15 cellular contexts compared by ENCODE assay signal in the genomic region with DNA sequence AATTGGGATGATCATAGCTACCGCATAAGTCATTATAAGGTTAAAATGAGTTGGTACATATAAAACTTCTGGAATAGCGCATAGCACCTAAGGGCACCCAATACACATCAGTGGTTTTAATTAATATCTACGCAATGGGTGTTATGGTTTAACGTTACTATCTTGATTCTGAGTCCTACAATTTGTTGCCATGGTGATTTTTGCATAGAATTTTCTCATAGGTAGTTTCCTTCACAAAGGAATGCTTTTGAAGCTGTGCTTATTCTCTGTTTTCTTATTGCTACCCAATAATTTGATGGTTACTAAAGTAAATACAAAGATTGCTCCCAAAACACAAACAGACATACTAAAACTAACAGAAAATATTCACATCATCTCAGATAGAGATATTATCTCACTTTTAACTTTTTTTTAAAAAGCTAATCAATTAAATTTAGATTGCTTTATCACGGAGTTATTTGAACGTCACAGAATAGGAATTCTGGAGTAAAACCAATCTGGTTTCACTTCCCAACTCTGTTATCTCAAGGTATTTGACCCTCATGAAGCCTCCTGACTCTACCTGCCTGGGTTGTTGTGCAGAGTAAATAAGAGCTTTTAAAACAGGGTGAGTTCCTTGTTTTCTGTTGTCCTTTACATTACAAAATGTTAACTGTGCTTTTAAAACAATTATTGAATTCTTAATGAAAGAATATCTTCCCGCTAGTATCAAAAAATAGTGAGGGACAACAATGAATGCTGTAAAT.
DNase-seq lines count a peak whose midpoint lies in the region; ATAC-seq and TF ChIP-seq lines count a peak whose summit lies in the region.
"Had no signal": no experiment of that assay in that cellular context is flagged by ENCODE, and none has a peak within 500 bp of the region (broad histone marks: within the 10 kb centered on the region; RNA-seq: fewer than 3 reads in every experiment).

No MANE protein-coding gene starts in this region.

- peak overlapping the region in 2 of 3 donors; percentile 22 to 27 for H3K27ac ChIP-seq in right lobe of liver
- H3K27ac ChIP-seq: BLaER1 treated with 17β-estradiol and CSF1 and Interleukin-3, amounts not matched to agents 10 nM and 100 nM; GM23248 had no signal

- H3K4me3 ChIP-seq in right lobe of liver = peak overlapping the region in 1 of 3 donors; percentile 5
- H3K4me3 ChIP-seq: BLaER1 treated with 17β-estradiol and CSF1 and Interleukin-3, amounts not matched to agents 10 nM and 100 nM; GM23248 had no signal

- TF ChIP-seq CTCF in right lobe of liver (IDR thresholded peaks at IDR 0.05) = no peak
- no peak for TF ChIP-seq CTCF in progenitor cell of endocrine pancreas (IDR thresholded peaks at IDR 0.05; ENCODE audit: unreplicated experiment)
- TF ChIP-seq CTCF in GM10266 (IDR thresholded peaks at IDR 0.05; ENCODE audit: control insufficient read depth, insufficient read depth, low read depth, missing control alignments) = no peak

- H3K36me3 ChIP-seq in right lobe of liver = no peaks in the 10 kb centered on the region
- H3K36me3 ChIP-seq: BLaER1 treated with 17β-estradiol and CSF1 and Interleukin-3, amounts not matched to agents 10 nM and 100 nM had no signal

- peak overlapping the region; percentile 92 for H3K27ac Mint-ChIP-seq in progenitor cell of endocrine pancreas
- H3K27ac Mint-ChIP-seq: CD4-positive, CD25-positive, alpha-beta regulatory T cell had no signal

- H3K27me3 ChIP-seq in right lobe of liver = no peaks in the 10 kb centered on the region
- H3K27me3 ChIP-seq: BLaER1 treated with 17β-estradiol and CSF1 and Interleukin-3, amounts not matched to agents 10 nM and 100 nM had no signal

- no peaks in the 10 kb centered on the region for H3K27me3 Mint-ChIP-seq in progenitor cell of endocrine pancreas
- H3K27me3 Mint-ChIP-seq: CD4-positive, CD25-positive, alpha-beta regulatory T cell had no signal

- peaks cover 0 to 25% (median 9%) of the 10 kb centered on the region in 4 donors for H3K4me1 ChIP-seq in right lobe of liver
- H3K4me1 ChIP-seq: BLaER1 treated with 17β-estradiol and CSF1 and Interleukin-3, amounts not matched to agents 10 nM and 100 nM had no signal

- no peaks in the 10 kb centered on the region for H3K9me3 ChIP-seq in right lobe of liver
- H3K9me3 ChIP-seq: BLaER1 treated with 17β-estradiol and CSF1 and Interleukin-3, amounts not matched to agents 10 nM and 100 nM had no signal

- H3K36me3 Mint-ChIP-seq in progenitor cell of endocrine pancreas (ENCODE audit: insufficient read depth) = no peaks in the 10 kb centered on the region
- H3K36me3 Mint-ChIP-seq: CD4-positive, CD25-positive, alpha-beta regulatory T cell had no signal

- peak; percentile 2 to 26 for DNase-seq in NCI-H526 (lab: John Stamatoyannopoulos, UW)
- DNase-seq in NCI-H526 treated with DMSO at 0.1 percent for 48 hours (lab: John Stamatoyannopoulos, UW) = no peak
- peak; percentile 39 for DNase-seq in NCI-H69 (lab: John Stamatoyannopoulos, UW)
- no peak for DNase-seq in right lobe of liver
- no peak for DNase-seq in progenitor cell of endocrine pancreas (ENCODE audit: low spot score, unreplicated experiment)
- DNase-seq in GM10266 (ENCODE audit: extremely low spot score) = no peak
- DNase-seq: ACHN; CD4-positive, CD25-positive, alpha-beta regulatory T cell; DMS53; GF-D8; GM23248; H7 had no signal

- peak; percentile 88 to 93 (median 89) for ATAC-seq in right lobe of liver
- ATAC-seq in GM21526 (IDR thresholded peaks at IDR 0.05; ENCODE audit: low FRiP score, unreplicated experiment) = no peak
- no peak for ATAC-seq in HG02981 (IDR thresholded peaks at IDR 0.05; ENCODE audit: unreplicated experiment)

- intact Hi-C loops in right lobe of liver (cut with DNase I) = no loop called here

- H3K4me3 Mint-ChIP-seq in progenitor cell of endocrine pancreas (ENCODE audit: low read depth) = peak overlapping the region; percentile 2
- H3K4me3 Mint-ChIP-seq: CD4-positive, CD25-positive, alpha-beta regulatory T cell had no signal

- peaks cover 4% of the 10 kb centered on the region for H3K9me3 Mint-ChIP-seq in progenitor cell of endocrine pancreas (ENCODE audit: low read depth)

- 59% methylated on average over 7 of the region's 7 CpGs for WGBS in right lobe of liver (ENCODE audit: insufficient coverage, low coverage, low lambda C conversion rate, missing lambda C conversion rate)

- peaks cover 28% of the 10 kb centered on the region for H3K4me1 Mint-ChIP-seq in progenitor cell of endocrine pancreas (ENCODE audit: low read depth)
- H3K4me1 Mint-ChIP-seq: CD4-positive, CD25-positive, alpha-beta regulatory T cell had no signal

- TF ChIP-seq POLR2A in right lobe of liver (IDR thresholded peaks at IDR 0.05) = no peak

Comparison
In these comparisons a context has a peak if more than half of its experiments do, and no peak if none do; other contexts are left out.
1. DNase-seq: peak in NCI-H526 (2 of 2) and NCI-H69 (single experiment); none in NCI-H526 treated with DMSO at 0.1 percent for 48 hours (single experiment), right lobe of liver (0 of 3), progenitor cell of endocrine pancreas (single experiment) and GM10266 (single experiment).
2. ATAC-seq: peak in right lobe of liver (4 of 4); none in GM21526 (single experiment) and HG02981 (single experiment).